Comparison of ENCODE assay signal across 8 cellular contexts in genomic region chr17:38870259-38871165, GRCh38.
DNase-seq lines count a peak whose midpoint lies in the region; ATAC-seq and TF ChIP-seq lines count a peak whose summit lies in the region.

No MANE protein-coding gene starts in this region.

- H3K27me3 ChIP-seq in MM.1S (replicated peaks; ENCODE audit: insufficient read depth, low read length) = no peaks in the 10 kb centered on the region
- H3K27me3 ChIP-seq in layer of hippocampus (ENCODE audit: control insufficient read depth, insufficient read depth, low read length) = no peaks in the 10 kb centered on the region

- no peaks in the 10 kb centered on the region for H3K36me3 ChIP-seq in MM.1S (replicated peaks; ENCODE audit: insufficient read depth, low read length)

- no peaks in the 10 kb centered on the region for H3K9me2 ChIP-seq in MM.1S (replicated peaks; ENCODE audit: insufficient read depth, low read length)

- H3K4me3 ChIP-seq in MM.1S (ENCODE audit: low read length) = peak overlapping the region; percentile 99

- peaks cover 38% of the 10 kb centered on the region for H3F3A ChIP-seq in MM.1S (ENCODE audit: insufficient read depth, low read length)

- TF ChIP-seq CTCF in MM.1S (IDR thresholded peaks at IDR 0.05; ENCODE audit: low read length) = no peak

- H3K9ac ChIP-seq in MM.1S (ENCODE audit: low read length) = peak overlapping the region; percentile 76

- H3K4me1 ChIP-seq in MM.1S (ENCODE audit: low read length) = peaks cover 11% of the 10 kb centered on the region

- H4K20me1 ChIP-seq in MM.1S (ENCODE audit: insufficient read depth, low read length) = no peaks in the 10 kb centered on the region

- H3K9me3 ChIP-seq in MM.1S (replicated peaks; ENCODE audit: insufficient read depth, low read length) = no peaks in the 10 kb centered on the region

- DNase-seq in NCI-H526 (lab: John Stamatoyannopoulos, UW) (peak; percentile 44 to 77), NCI-H526 treated with DMSO at 0.1 percent for 48 hours (lab: John Stamatoyannopoulos, UW) (no peak), MM.1S (peak; percentile 75), caudate nucleus (lab: John Stamatoyannopoulos, UW) (peak in 42 of 61 donors; percentile 26 to 85 (median 60))
- peak in 3 of 4 experiments; percentile 37 to 60 (median 57) for DNase-seq in activated CD4-positive, CD25-positive, alpha-beta regulatory T cell (lab: John Stamatoyannopoulos, UW)
- DNase-seq in stimulated activated CD4-positive, alpha-beta T cell treated with anti-CD3 and anti-CD28 coated beads, Interleukin-2, amount 100 ng/mL, for 4 hours (ENCODE audit: low read depth) = peak; percentile 53

- H3K27ac ChIP-seq in MM.1S (ENCODE audit: low read length) = peak overlapping the region; percentile 80; the same call in 1 of the 2 replicates
- peak overlapping the region; percentile 96 for H3K27ac ChIP-seq in caudate nucleus (ENCODE audit: low read depth, low read length)
- peak overlapping the region; percentile 97 for H3K27ac ChIP-seq in layer of hippocampus (ENCODE audit: low read depth, low read length)

- H3K4me2 ChIP-seq in MM.1S (ENCODE audit: low read depth, low read length) = peak overlapping the region; percentile 97

- peak overlapping the region; percentile 73 for H2AFZ ChIP-seq in MM.1S (ENCODE audit: low read length)

- ATAC-seq in GM21515 (IDR thresholded peaks at IDR 0.05; ENCODE audit: unreplicated experiment) = no peak

- peaks cover 53% of the 10 kb centered on the region for H3K79me2 ChIP-seq in MM.1S (ENCODE audit: low read length)
